In the genomic region with DNA sequence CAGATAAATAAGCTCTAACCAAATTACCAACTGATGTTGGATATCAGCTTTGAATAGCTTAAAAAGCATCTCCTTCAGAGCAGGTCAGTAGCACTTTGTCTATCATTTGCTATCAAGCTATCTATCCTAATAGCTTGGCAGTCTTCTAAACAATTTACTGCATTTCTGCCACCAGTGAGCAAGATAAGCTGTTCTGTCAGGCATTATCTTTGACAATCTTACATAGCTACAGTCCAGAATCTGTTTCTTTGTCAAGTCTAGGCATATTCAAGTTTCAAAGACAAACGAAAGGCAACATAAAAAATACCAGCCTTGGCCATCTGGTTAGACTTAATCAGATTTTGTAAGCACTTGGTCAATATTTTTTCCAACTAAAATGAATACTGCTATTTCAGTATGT, we compare ENCODE assay signal across 21 cellular contexts. TPM values are rescaled to one million over a fixed set of nuclear protein-coding genes. Genes with fewer than 3 reads are reported as not detected.
DNase-seq lines count a peak whose midpoint lies in the region; ATAC-seq and TF ChIP-seq lines count a peak whose summit lies in the region.
"Had no signal": no experiment of that assay in that cellular context is flagged by ENCODE, and none has a peak within 500 bp of the region (broad histone marks: within the 10 kb centered on the region; RNA-seq: fewer than 3 reads in every experiment).

No MANE protein-coding gene starts in this region.

- intact Hi-C loops in Caco-2 (cut with micrococcal nuclease; ENCODE audit: unreplicated experiment) = no loop called here

- H3K27me3 Mint-ChIP-seq in nephron (ENCODE audit: low read depth) (peaks cover 21% of the 10 kb centered on the region), Caco-2 (ENCODE audit: insufficient read depth, unreplicated experiment) (peaks cover 33% of the 10 kb centered on the region)

- TF ChIP-seq CTCF in nephron (IDR thresholded peaks at IDR 0.05; ENCODE audit: unreplicated experiment in 3 of 3) (no peak), Caco-2 (IDR thresholded peaks at IDR 0.05; ENCODE audit: insufficient read depth in 1 of 2, low read depth in 1 of 2, low read length in 1 of 2, severe bottlenecking in 1 of 2, unreplicated experiment in 1 of 2) (no peak)

- ATAC-seq in SK-N-SH treated with all-trans-retinoic acid at 6 μM for 48 hours = no peak
- no peak for ATAC-seq in HG03025 (IDR thresholded peaks at IDR 0.05; ENCODE audit: low FRiP score, unreplicated experiment)
- no peak for ATAC-seq in GM19455 (IDR thresholded peaks at IDR 0.05; ENCODE audit: unreplicated experiment)
- ATAC-seq: A549 had no signal

- H3K4me1 Mint-ChIP-seq in nephron = peaks cover 10% of the 10 kb centered on the region
- H3K4me1 Mint-ChIP-seq in Caco-2 (ENCODE audit: low read depth, unreplicated experiment) = no peaks in the 10 kb centered on the region

- CTCF ChIA-PET in Caco-2 (lab: Charles Lee) = no interaction called here

- no peak overlapping the region for H3K4me3 ChIP-seq in Caco-2 (ENCODE audit: low read depth, low read length)
- H3K4me3 ChIP-seq: A549; BLaER1 treated with 17β-estradiol and CSF1 and Interleukin-3, amounts not matched to agents 10 nM and 100 nM; GM23248 had no signal

- no peaks in the 10 kb centered on the region for H3K36me3 ChIP-seq in Caco-2 (ENCODE audit: control insufficient read depth, insufficient read depth, low read length)
- H3K36me3 ChIP-seq: BE2C; BLaER1 treated with 17β-estradiol and CSF1 and Interleukin-3, amounts not matched to agents 10 nM and 100 nM had no signal

- H3K27ac Mint-ChIP-seq in nephron (peak overlapping the region; percentile 10 to 47 (median 40)), Caco-2 (ENCODE audit: unreplicated experiment) (no peak overlapping the region)
- H3K27ac Mint-ChIP-seq: CD14-positive monocyte; CD4-positive, alpha-beta T cell; CD8-positive, alpha-beta memory T cell had no signal

- H3K4me3 Mint-ChIP-seq in nephron (peak overlapping the region in 1 of 3 experiments; percentile 2), Caco-2 (ENCODE audit: unreplicated experiment) (no peak overlapping the region)
- H3K4me3 Mint-ChIP-seq: CD14-positive monocyte; CD4-positive, alpha-beta T cell; CD8-positive, alpha-beta memory T cell had no signal

- peaks cover 2% of the 10 kb centered on the region; the same call in 1 of the 2 replicates for H3K4me1 ChIP-seq in Caco-2
- H3K4me1 ChIP-seq: BE2C had no signal

- H3K9me3 ChIP-seq in Caco-2 = no peaks in the 10 kb centered on the region
- H3K9me3 ChIP-seq: A549; BE2C; BLaER1 treated with 17β-estradiol and CSF1 and Interleukin-3, amounts not matched to agents 10 nM and 100 nM had no signal

- no peaks in the 10 kb centered on the region for H3K9me3 Mint-ChIP-seq in nephron
- no peaks in the 10 kb centered on the region for H3K9me3 Mint-ChIP-seq in Caco-2 (ENCODE audit: unreplicated experiment)
- H3K9me3 Mint-ChIP-seq: CD4-positive, alpha-beta T cell; CD8-positive, alpha-beta memory T cell had no signal

- H3K27me3 ChIP-seq in Caco-2 (replicated peaks; ENCODE audit: control insufficient read depth, insufficient read depth, low read length) = peaks cover 3% of the 10 kb centered on the region

- POLR2A ChIA-PET in Caco-2 (lab: Charles Lee) = no interaction called here

- H3K36me3 Mint-ChIP-seq in nephron (ENCODE audit: low read depth) (no peaks in the 10 kb centered on the region), Caco-2 (ENCODE audit: insufficient read depth, unreplicated experiment) (no peaks in the 10 kb centered on the region)
- H3K36me3 Mint-ChIP-seq: CD14-positive monocyte; CD8-positive, alpha-beta memory T cell had no signal

- no TSS peak for BruUV-seq in Caco-2 (replicated peaks; lab: Mats Ljungman, UMichigan)

- DNase-seq in NCI-H526 treated with DMSO at 0.1 percent for 48 hours (lab: John Stamatoyannopoulos, UW) = peak; percentile 93
- DNase-seq in DMS153 treated with DMSO at 0.1 percent for 48 hours (lab: John Stamatoyannopoulos, UW; ENCODE audit: unreplicated experiment) = no peak
- DNase-seq in Caco-2 = no peak
- DNase-seq: 8988T; ACHN; AML-193; BE2C; Calu3; CD4-positive, alpha-beta T cell; CD8-positive, alpha-beta memory T cell; DND-41; GM23248; H7; HCEC 1CT had no signal

TF ChIP-seq in SK-N-SH treated with all-trans-retinoic acid at 6 μM for 48 hours, 23 proteins besides CTCF, POLR2A, EP300 and RAD21:
- TF ChIP-seq TCF4 (CRISPR knock-in tag; IDR thresholded peaks at IDR 0.05; ENCODE audit: borderline replicate concordance) = peak; percentile 35; the same call in 1 of the 2 replicates
- no peak for TF ChIP-seq TOX (CRISPR knock-in tag; IDR thresholded peaks at IDR 0.05; ENCODE audit: borderline replicate concordance)

RNA-seq across cellular contexts. Expression of gene ARMH4, which starts 5.6 kb away (rescaled TPM):
- 0.07 and 0.16 TPM in 2 replicates for total RNA-seq in Caco-2 (2022)
- total RNA-seq: Calu3; CD4-positive, alpha-beta T cell; CD8-positive, alpha-beta memory T cell had no signal

RNA-seq across cellular contexts. Expression of gene ACTR10, which starts 53.5 kb away (rescaled TPM):
- total RNA-seq in Caco-2 (2022) = 49.0 and 50.1 TPM in 2 replicates
